ENCODE assay signal across 9 cellular contexts in the genomic region with DNA sequence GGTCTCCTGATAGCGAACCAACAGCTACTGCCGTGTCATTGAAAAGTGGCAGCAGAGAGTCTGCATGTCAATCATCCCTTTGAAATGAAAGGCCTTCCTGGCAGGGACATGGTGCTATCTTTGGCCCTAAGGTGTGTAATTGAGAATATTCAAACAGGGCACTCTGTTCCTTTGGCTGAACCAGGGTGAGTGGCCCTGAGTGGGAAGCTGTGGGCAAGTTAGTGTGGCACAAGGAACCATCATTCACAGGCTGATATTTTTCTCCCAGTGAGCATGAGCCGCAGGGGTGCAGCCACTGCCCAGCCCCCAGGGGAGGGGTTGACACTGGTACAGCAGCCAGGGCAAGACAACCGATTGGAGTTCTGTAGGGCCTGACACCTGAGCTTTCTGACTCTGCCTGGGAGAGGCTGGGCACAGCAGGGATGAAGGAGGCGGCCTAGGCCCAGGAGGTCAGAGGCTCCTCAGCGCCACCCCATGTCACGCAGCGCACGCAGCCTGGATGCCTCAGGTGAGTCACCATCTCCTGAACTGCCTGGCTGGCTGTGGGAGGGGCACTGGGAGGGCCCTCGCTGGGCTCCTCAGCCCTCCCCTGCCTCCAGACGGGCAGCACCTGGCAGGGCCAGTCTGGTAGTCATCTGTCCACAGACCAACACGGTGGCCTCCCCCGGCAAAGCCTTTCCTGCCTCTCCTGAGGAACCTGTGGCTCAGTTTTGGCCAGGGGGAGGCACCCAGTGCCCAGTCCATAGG. TPM values are rescaled to one million over a fixed set of nuclear protein-coding genes. Genes with fewer than 3 reads are reported as not detected.
DNase-seq lines count a peak whose midpoint lies in the region; ATAC-seq, FAIRE-seq and TF ChIP-seq lines count a peak whose summit lies in the region.
"Had no signal": no experiment of that assay in that cellular context is flagged by ENCODE, and none has a peak within 500 bp of the region (broad histone marks: within the 10 kb centered on the region; RNA-seq: fewer than 3 reads in every experiment).

No MANE protein-coding gene starts in this region.

- H3K27me3 ChIP-seq in keratinocyte (ENCODE audit: control insufficient read depth, extremely low read depth, insufficient read depth, low read length), result no peaks in the 10 kb centered on the region
- H3K27me3 ChIP-seq in upper lobe of right lung, result no peaks in the 10 kb centered on the region
- H3K27me3 ChIP-seq in testis, result no peaks in the 10 kb centered on the region

- peak; percentile 66 for FAIRE-seq in keratinocyte (lab: Jason Lieb, UNC)

- CTCF ChIA-PET in activated CD4-positive, alpha-beta T cell treated with anti-CD3 and anti-CD28 coated beads for 36 hours (lab: Charles Lee), result interaction anchor here (0.7 to 6.0 kb wide), 5 partner anchors 11 to 797 kb away, joined by 3 to 50 read pairs (median 4); partner anchors contain the start of gene QSOX1

- H3K4me2 ChIP-seq in keratinocyte (ENCODE audit: control insufficient read depth, extremely low read depth, insufficient read depth, low read depth, low read length), result peak overlapping the region; percentile 34

- no peak for TF ChIP-seq POLR2A in testis (IDR thresholded peaks at IDR 0.05)

- no peak overlapping the region for H3K27ac Mint-ChIP-seq in activated CD4-positive, alpha-beta T cell treated with anti-CD3 and anti-CD28 coated beads for 36 hours
- H3K27ac Mint-ChIP-seq in activated T-helper 17 cell treated with anti-CD3 and anti-CD28 coated beads, Interleukin-2, amount 50 U/mL, for 72 hours, result no peak overlapping the region
- H3K27ac Mint-ChIP-seq: activated CD8-positive, alpha-beta memory T cell treated with anti-CD3 and anti-CD28 coated beads, Interleukin-2, amount 10 ng/mL, durations not matched to agents 7 days and 5 days had no signal

- POLR2A ChIA-PET in activated CD4-positive, alpha-beta T cell treated with anti-CD3 and anti-CD28 coated beads for 36 hours (lab: Charles Lee), result interaction anchor here (1.4 kb wide), 1 partner anchor 12 kb away, joined by 3 read pairs; no protein-coding TSS in a partner anchor

- no peak overlapping the region for H3K4me3 ChIP-seq in keratinocyte (ENCODE audit: control insufficient read depth in 2 of 3, extremely low read depth in 1 of 3, insufficient read depth in 2 of 3, low read depth in 1 of 3, low read length in 3 of 3)
- no peak overlapping the region for H3K4me3 ChIP-seq in upper lobe of right lung
- H3K4me3 ChIP-seq in testis, result no peak overlapping the region

- H3K9me3 ChIP-seq in keratinocyte (ENCODE audit: control insufficient read depth, low read depth, low read length) (no peaks in the 10 kb centered on the region), upper lobe of right lung (no peaks in the 10 kb centered on the region), testis (no peaks in the 10 kb centered on the region)

- no peak overlapping the region for H3K4me3 Mint-ChIP-seq in activated CD4-positive, alpha-beta T cell treated with anti-CD3 and anti-CD28 coated beads for 36 hours
- no peak overlapping the region for H3K4me3 Mint-ChIP-seq in activated T-helper 17 cell treated with anti-CD3 and anti-CD28 coated beads, Interleukin-2, amount 50 U/mL, for 72 hours
- H3K4me3 Mint-ChIP-seq: activated CD8-positive, alpha-beta memory T cell treated with anti-CD3 and anti-CD28 coated beads, Interleukin-2, amount 10 ng/mL, durations not matched to agents 7 days and 5 days had no signal

- intact Hi-C loops in activated CD4-positive, alpha-beta T cell treated with anti-CD3 and anti-CD28 coated beads for 36 hours (cut with DNase I, micrococcal nuclease), result no loop called here
- intact Hi-C loops in upper lobe of right lung (cut with DNase I), result no loop called here
- intact Hi-C loops in testis (cut with DNase I; ENCODE audit: low total_unique reads), result no loop called here

- TF ChIP-seq CTCF in keratinocyte (optimal IDR thresholded peaks at IDR 0.05 in 1 of 3, IDR thresholded peaks at IDR 0.05 in 1 of 3, conservative IDR thresholded peaks at IDR 0.05 in 1 of 3; ENCODE audit: extremely low read depth in 1 of 3, insufficient read depth in 2 of 3, low read length in 3 of 3), result peak; percentile 34 to 87 (median 47)
- no peak for TF ChIP-seq CTCF in upper lobe of right lung (IDR thresholded peaks at IDR 0.05)
- no peak for TF ChIP-seq CTCF in testis (IDR thresholded peaks at IDR 0.05)

- H3K36me3 ChIP-seq in keratinocyte (ENCODE audit: control insufficient read depth in 2 of 2, extremely low read depth in 1 of 2, insufficient read depth in 2 of 2, low read length in 2 of 2) (peaks cover 3 to 17% of the 10 kb centered on the region in 2 experiments), upper lobe of right lung (peaks cover 21% of the 10 kb centered on the region), testis (ENCODE audit: low read depth, missing control alignments) (no peaks in the 10 kb centered on the region)

- peak overlapping the region; percentile 17 for H3K9ac ChIP-seq in keratinocyte (ENCODE audit: control insufficient read depth, extremely low read depth, insufficient read depth, low read length)

- no peaks in the 10 kb centered on the region for H3K9me3 Mint-ChIP-seq in activated CD4-positive, alpha-beta T cell treated with anti-CD3 and anti-CD28 coated beads for 36 hours (ENCODE audit: low read depth)
- H3K9me3 Mint-ChIP-seq in activated T-helper 17 cell treated with anti-CD3 and anti-CD28 coated beads, Interleukin-2, amount 50 U/mL, for 72 hours, result no peaks in the 10 kb centered on the region

- peaks cover 45% of the 10 kb centered on the region for H3K4me1 ChIP-seq in keratinocyte (ENCODE audit: control insufficient read depth, extremely low read depth, insufficient read depth, low read length)
- peaks cover 56% of the 10 kb centered on the region for H3K4me1 ChIP-seq in upper lobe of right lung
- peaks cover 31% of the 10 kb centered on the region for H3K4me1 ChIP-seq in testis

- peak; percentile 76 for ATAC-seq in activated CD4-positive, alpha-beta T cell treated with anti-CD3 and anti-CD28 coated beads for 36 hours
- peak; percentile 40 for ATAC-seq in activated T-helper 17 cell treated with anti-CD3 and anti-CD28 coated beads, Interleukin-2, amount 50 U/mL, for 72 hours (replicated peaks)
- ATAC-seq in upper lobe of right lung (peak; percentile 95), HG03571 (IDR thresholded peaks at IDR 0.05; ENCODE audit: unreplicated experiment) (no peak)

- dilution Hi-C loops in keratinocyte (cut with MboI; ENCODE audit: extremely low pct_ligation_motif_present, low sequenced_read_pairs), result no loop called here

- peaks cover 4% of the 10 kb centered on the region for H3K4me1 Mint-ChIP-seq in activated CD4-positive, alpha-beta T cell treated with anti-CD3 and anti-CD28 coated beads for 36 hours
- H3K4me1 Mint-ChIP-seq in activated T-helper 17 cell treated with anti-CD3 and anti-CD28 coated beads, Interleukin-2, amount 50 U/mL, for 72 hours, result peaks cover 9% of the 10 kb centered on the region

- H2AFZ ChIP-seq in keratinocyte (ENCODE audit: control insufficient read depth, low read length), result peak overlapping the region; percentile 29

- peaks cover 3% of the 10 kb centered on the region for H3K9me1 ChIP-seq in keratinocyte (ENCODE audit: control insufficient read depth, extremely low read depth, insufficient read depth, low read length)

- H4K20me1 ChIP-seq in keratinocyte (ENCODE audit: control insufficient read depth, extremely low read depth, insufficient read depth, low read length), result no peaks in the 10 kb centered on the region

- H3K36me3 Mint-ChIP-seq in activated CD4-positive, alpha-beta T cell treated with anti-CD3 and anti-CD28 coated beads for 36 hours (ENCODE audit: low read depth), result no peaks in the 10 kb centered on the region
- no peaks in the 10 kb centered on the region for H3K36me3 Mint-ChIP-seq in activated T-helper 17 cell treated with anti-CD3 and anti-CD28 coated beads, Interleukin-2, amount 50 U/mL, for 72 hours (ENCODE audit: low read depth)
- H3K36me3 Mint-ChIP-seq: activated CD8-positive, alpha-beta memory T cell treated with anti-CD3 and anti-CD28 coated beads, Interleukin-2, amount 10 ng/mL, durations not matched to agents 7 days and 5 days had no signal

- peak; percentile 39 for DNase-seq in activated CD4-positive, alpha-beta T cell treated with anti-CD3 and anti-CD28 coated beads for 36 hours
- no peak for DNase-seq in activated CD4-positive, alpha-beta T cell treated with anti-CD3 and anti-CD28 coated beads for 1 hour
- peak; percentile 76 for DNase-seq in keratinocyte (ENCODE audit: low read depth, low spot score)
- peak; percentile 92 for DNase-seq in upper lobe of right lung
- DNase-seq in NOMO-1 (lab: John Stamatoyannopoulos, UW; ENCODE audit: unreplicated experiment in 2 of 2), result no peak
- no peak for DNase-seq in testis

- H3K27me3 Mint-ChIP-seq in activated CD4-positive, alpha-beta T cell treated with anti-CD3 and anti-CD28 coated beads for 36 hours, result no peaks in the 10 kb centered on the region
- no peaks in the 10 kb centered on the region for H3K27me3 Mint-ChIP-seq in activated T-helper 17 cell treated with anti-CD3 and anti-CD28 coated beads, Interleukin-2, amount 50 U/mL, for 72 hours
- H3K27me3 Mint-ChIP-seq: activated CD8-positive, alpha-beta memory T cell treated with anti-CD3 and anti-CD28 coated beads, Interleukin-2, amount 10 ng/mL, durations not matched to agents 7 days and 5 days had no signal

- H3K79me2 ChIP-seq in keratinocyte (ENCODE audit: control insufficient read depth, insufficient read depth, low read length), result peaks cover 11% of the 10 kb centered on the region

- 76 to 100% methylated on average over 3 to 12 of the region's 13 CpGs for WGBS in testis, 2 donors

- peak overlapping the region; percentile 68 for H3K27ac ChIP-seq in keratinocyte (ENCODE audit: control insufficient read depth, insufficient read depth, low read length)
- peak overlapping the region; percentile 67 for H3K27ac ChIP-seq in upper lobe of right lung
- H3K27ac ChIP-seq in testis, result no peak overlapping the region

RNA-seq across cellular contexts. Expression of gene QSOX1, which starts 13.2 kb away (rescaled TPM):
- total RNA-seq in activated CD4-positive, alpha-beta T cell treated with anti-CD3 and anti-CD28 coated beads for 36 hours, result 10 to 100 TPM; 18.3 to 31.6 TPM
- total RNA-seq in activated T-helper 17 cell treated with anti-CD3 and anti-CD28 coated beads, Interleukin-2, amount 50 U/mL, for 72 hours, result 10 to 100 TPM; 41.6 to 46.8 TPM
- polyA plus RNA-seq in keratinocyte, result 57.6 to 87.5 TPM (median 59.0 TPM) in 3 replicates
- 20.2 TPM for polyA plus RNA-seq in keratinocyte (2011; ENCODE audit: low read depth)
- polyA plus RNA-seq in keratinocyte (2011; cell fraction: cytosol; rRNA removed), result 21.1 and 28.7 TPM in 2 replicates
- polyA plus RNA-seq in keratinocyte (2011; cell fraction: nucleus; rRNA removed), result 196 and 205 TPM in 2 replicates
- polyA plus RNA-seq in keratinocyte (2012; ENCODE audit: low replicate concordance), result 80.6 and 92.1 TPM in 2 replicates
- polyA minus RNA-seq in keratinocyte, result 60.9 to 96.0 TPM (median 64.2 TPM) in 3 replicates
- 70.4 TPM for polyA minus RNA-seq in keratinocyte (2011; cell fraction: cytosol; rRNA and poly(A)+ RNA removed)
- 124 and 168 TPM in 2 replicates for polyA minus RNA-seq in keratinocyte (2011; cell fraction: nucleus; rRNA and poly(A)+ RNA removed)
- 275 TPM for total RNA-seq in upper lobe of right lung
- total RNA-seq in testis, result 100 to 1,000 TPM; 566 to 691 TPM
- 285 TPM for polyA plus RNA-seq in testis (ENCODE audit: insufficient read depth, low read depth, low replicate concordance)

Comparison
In these comparisons a context has a peak if more than half of its experiments do, and no peak if none do; other contexts are left out.
1. DNase-seq: peak in activated CD4-positive, alpha-beta T cell treated with anti-CD3 and anti-CD28 coated beads for 36 hours (single experiment), keratinocyte (single experiment) and upper lobe of right lung (single experiment); none in activated CD4-positive, alpha-beta T cell treated with anti-CD3 and anti-CD28 coated beads for 1 hour (single experiment), NOMO-1 (0 of 2) and testis (single experiment).
2. H3K27ac ChIP-seq: peak in keratinocyte (single experiment) and upper lobe of right lung (single experiment); none in testis (0 of 2).
3. CTCF ChIP-seq: peak in keratinocyte (3 of 3); none in upper lobe of right lung (single experiment) and testis (0 of 3).